ENCODE assay signal across 18 cellular contexts in the genomic region with DNA sequence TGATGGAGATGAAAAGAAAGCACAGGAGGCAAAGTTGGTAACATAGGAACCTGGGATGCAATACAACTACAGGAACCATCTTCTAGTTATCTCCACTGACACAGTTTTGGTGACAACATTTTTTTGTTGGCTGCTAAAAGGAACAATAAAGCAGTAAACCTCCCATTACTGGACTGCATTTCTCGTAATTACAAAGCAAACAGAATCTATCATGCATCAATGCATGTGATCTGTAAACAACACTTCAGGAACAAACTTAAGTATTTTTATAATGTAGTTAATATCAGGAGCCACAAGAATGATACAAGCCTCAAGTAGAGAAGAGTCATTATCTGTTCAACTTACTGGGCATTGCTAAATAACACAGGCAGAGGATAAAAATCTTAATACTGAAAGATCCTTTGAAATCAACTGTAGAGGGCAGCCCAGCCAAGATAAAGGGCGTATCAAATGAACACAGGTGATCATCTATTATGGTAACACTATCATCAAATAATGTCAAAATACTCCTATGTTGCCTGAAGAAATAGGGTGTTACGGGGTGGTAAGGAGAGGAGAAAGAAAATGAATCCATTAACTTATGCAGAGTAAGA.
DNase-seq lines count a peak whose midpoint lies in the region; ATAC-seq, FAIRE-seq and TF ChIP-seq lines count a peak whose summit lies in the region.
"Had no signal": no experiment of that assay in that cellular context is flagged by ENCODE, and none has a peak within 500 bp of the region (broad histone marks: within the 10 kb centered on the region; RNA-seq: fewer than 3 reads in every experiment).

No MANE protein-coding gene starts in this region.

- peak; percentile 44; the same call in 1 of the 2 replicates for TF ChIP-seq RAD21 in GM12878 (IDR thresholded peaks at IDR 0.05; ENCODE audit: insufficient read depth, low read depth, low read length)

- H2AFZ ChIP-seq in GM12878 (ENCODE audit: control insufficient read depth, low read depth, low read length) (no peak overlapping the region), parathyroid adenoma (no peak overlapping the region)

- ATAC-seq in GM12878 (no peak), GM19035 (IDR thresholded peaks at IDR 0.05; ENCODE audit: unreplicated experiment) (no peak), HG03045 (IDR thresholded peaks at IDR 0.05; ENCODE audit: unreplicated experiment) (no peak)
- ATAC-seq: activated CD4-positive, alpha-beta T cell treated with anti-CD3 and anti-CD28 coated beads for 36 hours; natural killer cell treated with Interleukin-12 subunit alpha and Interleukin-12 subunit beta and Interleukin-15 and Interleukin-18, amount 100 ng/mL, for 72 hours had no signal

- RAD21 ChIA-PET in GM12878 (lab: Charles Lee; ENCODE audit: unreplicated experiment) = interaction anchor here (1.2 to 2.1 kb wide), 5 partner anchors 8 to 212 kb away, joined by 3 to 45 read pairs (median 5); no protein-coding TSS in a partner anchor

- no peak overlapping the region for H3K4me3 ChIP-seq in GM12878
- H3K4me3 ChIP-seq in parathyroid adenoma (ENCODE audit: low read depth, low read length) = no peak overlapping the region
- H3K4me3 ChIP-seq: testis had no signal

- POLR2A ChIA-PET in GM12878 (lab: Charles Lee) = no interaction called here

- H3K9me3 ChIP-seq in GM12878 (replicated peaks; ENCODE audit: control insufficient read depth, insufficient read depth, low read length) = no peaks in the 10 kb centered on the region
- H3K9me3 ChIP-seq in parathyroid adenoma (ENCODE audit: control insufficient read depth, low read length) = no peaks in the 10 kb centered on the region
- H3K9me3 ChIP-seq: testis had no signal

- 100% methylated on average over 3 of the region's 3 CpGs for WGBS in GM12878 (ENCODE audit: insufficient coverage, insufficient replicate concordance, low lambda C conversion rate, missing lambda C conversion rate)

- H4K20me1 ChIP-seq in GM12878 (ENCODE audit: control insufficient read depth, insufficient read depth) = no peaks in the 10 kb centered on the region

- H3K79me2 ChIP-seq in GM12878 (ENCODE audit: control insufficient read depth, insufficient read depth, low read length) = no peaks in the 10 kb centered on the region
- H3K79me2 ChIP-seq in parathyroid adenoma = no peaks in the 10 kb centered on the region

- H3K27ac ChIP-seq in GM12878 (ENCODE audit: control insufficient read depth, insufficient read depth) = no peak overlapping the region
- no peak overlapping the region for H3K27ac ChIP-seq in parathyroid adenoma
- H3K27ac ChIP-seq: testis had no signal

- TF ChIP-seq POLR2A in GM12878 (IDR thresholded peaks at IDR 0.05; ENCODE audit: low read depth, low read length) = no peak

- in situ Hi-C loops in GM12878 (cut with MboI) = loop anchor here (10.0 kb wide), 1 partner anchor 211 kb away; no protein-coding TSS in a partner anchor

- no peak for TF ChIP-seq EP300 in GM12878 (IDR thresholded peaks at IDR 0.05; ENCODE audit: borderline replicate concordance in 1 of 2, control insufficient read depth in 1 of 2, low read depth in 2 of 2, low read length in 2 of 2)

- H3K9ac ChIP-seq in GM12878 (ENCODE audit: control insufficient read depth, insufficient read depth, low read length) (no peak overlapping the region), parathyroid adenoma (no peak overlapping the region)

- BruUV-seq in GM12878 (replicated peaks; lab: Mats Ljungman, UMichigan) = no TSS peak

- H3K36me3 ChIP-seq in GM12878 (ENCODE audit: control insufficient read depth in 2 of 2, insufficient read depth in 2 of 2, low read length in 1 of 2) (no peaks in the 10 kb centered on the region), parathyroid adenoma (ENCODE audit: control insufficient read depth, insufficient read depth, low read length) (no peaks in the 10 kb centered on the region)

- H3K4me1 ChIP-seq in GM12878 (ENCODE audit: control insufficient read depth, insufficient read depth, low read length) (no peaks in the 10 kb centered on the region), parathyroid adenoma (peaks cover 2% of the 10 kb centered on the region)
- H3K4me1 ChIP-seq: testis had no signal

- H3K4me2 ChIP-seq in GM12878 (ENCODE audit: control insufficient read depth, insufficient read depth) (no peak overlapping the region), parathyroid adenoma (ENCODE audit: low read length) (peak overlapping the region; percentile 36)

- H3K27me3 ChIP-seq in GM12878 (replicated peaks in 1 of 2; ENCODE audit: control insufficient read depth in 2 of 2, insufficient read depth in 2 of 2, low read length in 1 of 2) = no peaks in the 10 kb centered on the region
- H3K27me3 ChIP-seq in parathyroid adenoma (ENCODE audit: control insufficient read depth, insufficient read depth, low read length) = no peaks in the 10 kb centered on the region
- H3K27me3 ChIP-seq: testis had no signal

- CTCF ChIA-PET in GM12878 (lab: Yijun Ruan, JAX) = interaction anchor here (0.8 to 8.9 kb wide), 7 partner anchors 8 to 287 kb away, joined by 3 to 98 read pairs (median 5); no protein-coding TSS in a partner anchor

- SMC1A ChIA-PET in GM12878 (lab: Charles Lee; ENCODE audit: uncharacterized antibody, unreplicated experiment) = interaction anchor here (0.8 to 3.8 kb wide), 10 partner anchors 9 to 212 kb away, joined by 3 to 43 read pairs (median 4); no protein-coding TSS in a partner anchor

- TF ChIP-seq CTCF in GM12878 (IDR thresholded peaks at IDR 0.05 in 2 of 3, conservative IDR thresholded peaks at IDR 0.05 in 1 of 3; ENCODE audit: control insufficient read depth in 2 of 3, extremely low read depth in 1 of 3, insufficient read depth in 1 of 3, low read depth in 3 of 3, low read length in 3 of 3) (peak in 1 of 3 experiments; percentile 46; a peak in 2 of 6 replicates), parathyroid adenoma (IDR thresholded peaks at IDR 0.05) (peak; percentile 10)

- DNase-seq in NCI-H1417 (lab: John Stamatoyannopoulos, UW) (peak in 2 of 3 experiments; percentile 25 to 72), NCI-H1417 treated with DMSO at 0.1 percent for 48 hours (lab: John Stamatoyannopoulos, UW) (no peak), NCI-H1105 (lab: John Stamatoyannopoulos, UW) (peak; percentile 6), GM12878 (ENCODE audit: low read depth, low spot score) (no peak), AG08396 (ENCODE audit: low spot score) (no peak)
- DNase-seq: activated CD4-positive, alpha-beta T cell treated with anti-CD3 and anti-CD28 coated beads for 36 hours; CD4-positive, alpha-beta memory T cell; effector CD4-positive, alpha-beta T cell; NK-92 treated with Interleukin-12 subunit alpha and Interleukin-12 subunit beta, amount 100 ng/mL, for 24 hours; SHP77 treated with DMSO at 0.1 percent for 48 hours; T-helper 9 cell; testis had no signal

- FAIRE-seq in GM12878 (lab: Jason Lieb, UNC) = no peak
- FAIRE-seq: A204.1, bronchial epithelial cell had no signal

- intact Hi-C loops in GM12878 (cut with micrococcal nuclease; ENCODE audit: unreplicated experiment) = loop anchor here (1.0 to 10.0 kb wide), 2 partner anchors 212 to 289 kb away; no protein-coding TSS in a partner anchor

TF ChIP-seq in GM12878, 131 proteins besides CTCF, POLR2A, EP300 and RAD21 (continues in another document):
- TF ChIP-seq MEF2A (IDR thresholded peaks at IDR 0.05; ENCODE audit: insufficient read depth, low read depth, low read length) (no peak), NFXL1 (IDR thresholded peaks at IDR 0.05; ENCODE audit: borderline replicate concordance) (no peak), GATAD2B (conservative IDR thresholded peaks at IDR 0.05; ENCODE audit: low read depth) (no peak), NRF1 (conservative IDR thresholded peaks at IDR 0.05; ENCODE audit: low read depth, low read length) (no peak), MYC (IDR thresholded peaks at IDR 0.05; ENCODE audit: insufficient read depth, insufficient read length, insufficient replicate concordance, low read length, severe bottlenecking) (no peak), YY1 (IDR thresholded peaks at IDR 0.05; ENCODE audit: low read depth, low read length) (no peak), ZNF217 (IDR thresholded peaks at IDR 0.05) (no peak)
- TF ChIP-seq, protein P1, sequence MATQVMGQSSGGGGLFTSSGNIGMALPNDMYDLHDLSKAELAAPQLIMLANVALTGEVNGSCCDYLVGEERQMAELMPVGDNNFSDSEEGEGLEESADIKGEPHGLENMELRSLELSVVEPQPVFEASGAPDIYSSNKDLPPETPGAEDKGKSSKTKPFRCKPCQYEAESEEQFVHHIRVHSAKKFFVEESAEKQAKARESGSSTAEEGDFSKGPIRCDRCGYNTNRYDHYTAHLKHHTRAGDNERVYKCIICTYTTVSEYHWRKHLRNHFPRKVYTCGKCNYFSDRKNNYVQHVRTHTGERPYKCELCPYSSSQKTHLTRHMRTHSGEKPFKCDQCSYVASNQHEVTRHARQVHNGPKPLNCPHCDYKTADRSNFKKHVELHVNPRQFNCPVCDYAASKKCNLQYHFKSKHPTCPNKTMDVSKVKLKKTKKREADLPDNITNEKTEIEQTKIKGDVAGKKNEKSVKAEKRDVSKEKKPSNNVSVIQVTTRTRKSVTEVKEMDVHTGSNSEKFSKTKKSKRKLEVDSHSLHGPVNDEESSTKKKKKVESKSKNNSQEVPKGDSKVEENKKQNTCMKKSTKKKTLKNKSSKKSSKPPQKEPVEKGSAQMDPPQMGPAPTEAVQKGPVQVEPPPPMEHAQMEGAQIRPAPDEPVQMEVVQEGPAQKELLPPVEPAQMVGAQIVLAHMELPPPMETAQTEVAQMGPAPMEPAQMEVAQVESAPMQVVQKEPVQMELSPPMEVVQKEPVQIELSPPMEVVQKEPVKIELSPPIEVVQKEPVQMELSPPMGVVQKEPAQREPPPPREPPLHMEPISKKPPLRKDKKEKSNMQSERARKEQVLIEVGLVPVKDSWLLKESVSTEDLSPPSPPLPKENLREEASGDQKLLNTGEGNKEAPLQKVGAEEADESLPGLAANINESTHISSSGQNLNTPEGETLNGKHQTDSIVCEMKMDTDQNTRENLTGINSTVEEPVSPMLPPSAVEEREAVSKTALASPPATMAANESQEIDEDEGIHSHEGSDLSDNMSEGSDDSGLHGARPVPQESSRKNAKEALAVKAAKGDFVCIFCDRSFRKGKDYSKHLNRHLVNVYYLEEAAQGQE (IDR thresholded peaks at IDR 0.05; ENCODE audit: low read depth, low read length) = no peak

Comparison
In these comparisons a context has a peak if more than half of its experiments do, and no peak if none do; other contexts are left out.
1. DNase-seq: peak in NCI-H1417 (2 of 3) and NCI-H1105 (single experiment); none in NCI-H1417 treated with DMSO at 0.1 percent for 48 hours (single experiment), GM12878 (single experiment) and AG08396 (single experiment).